In the genomic region with DNA sequence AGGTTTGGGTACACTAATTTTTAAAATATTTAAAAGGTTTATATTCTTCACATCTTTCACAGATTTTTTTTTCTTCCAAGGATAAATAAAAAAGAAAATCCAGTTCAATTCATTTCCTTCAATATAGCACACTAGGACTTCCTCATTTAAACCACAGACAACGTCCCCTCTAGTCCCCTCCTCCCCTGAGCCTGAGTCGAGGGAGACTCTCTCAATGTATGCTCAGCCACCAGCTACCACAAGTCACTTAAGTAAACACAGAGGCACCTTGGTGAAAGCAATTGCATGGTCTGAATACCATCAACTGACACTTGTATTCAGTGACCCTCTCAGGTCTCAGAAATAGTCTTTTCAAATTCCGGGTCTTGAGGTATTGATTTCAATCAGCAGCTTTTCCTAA, we compare ENCODE assay signal across 17 cellular contexts.
DNase-seq lines count a peak whose midpoint lies in the region; ATAC-seq and TF ChIP-seq lines count a peak whose summit lies in the region.
"Had no signal": no experiment of that assay in that cellular context is flagged by ENCODE, and none has a peak within 500 bp of the region (broad histone marks: within the 10 kb centered on the region; RNA-seq: fewer than 3 reads in every experiment).

No MANE protein-coding gene starts in this region.

- CTCF ChIA-PET in naive thymus-derived CD4-positive, alpha-beta T cell (lab: Charles Lee), result no interaction called here

- H3K4me3 ChIP-seq in naive thymus-derived CD4-positive, alpha-beta T cell (ENCODE audit: low read length), result no peak overlapping the region
- no peak overlapping the region for H3K4me3 ChIP-seq in upper lobe of left lung

- no peaks in the 10 kb centered on the region for H3K4me1 ChIP-seq in naive thymus-derived CD4-positive, alpha-beta T cell (ENCODE audit: control insufficient read depth in 2 of 2, insufficient read depth in 2 of 2, low read length in 2 of 2)
- no peaks in the 10 kb centered on the region for H3K4me1 ChIP-seq in upper lobe of left lung

- H3K27ac Mint-ChIP-seq in naive thymus-derived CD4-positive, alpha-beta T cell, result no peak overlapping the region
- H3K27ac Mint-ChIP-seq: activated CD4-positive, alpha-beta T cell treated with anti-CD3 and anti-CD28 coated beads, Interleukin-2, amount 10 ng/mL, durations not matched to agents 24 days and 14 days; activated naive CD4-positive, alpha-beta T cell treated with anti-CD3 and anti-CD28 coated beads, Interleukin-2, amount 50 U/mL, for 24 hours; dendritic cell treated with granulocyte-macrophage colony-stimulating factor and Interleukin-4, amounts not matched to agents 40 ng/mL and 50 ng/mL, for 4 days; nephron; stimulated activated naive CD8-positive, alpha-beta T cell treated with anti-CD3 and anti-CD28 coated beads, Interleukin-15, amount 100 ng/mL, for 72 hours had no signal

- no peak overlapping the region for H3K4me3 Mint-ChIP-seq in naive thymus-derived CD4-positive, alpha-beta T cell
- H3K4me3 Mint-ChIP-seq: activated CD4-positive, alpha-beta T cell treated with anti-CD3 and anti-CD28 coated beads, Interleukin-2, amount 10 ng/mL, durations not matched to agents 24 days and 14 days; activated naive CD4-positive, alpha-beta T cell treated with anti-CD3 and anti-CD28 coated beads, Interleukin-2, amount 50 U/mL, for 24 hours; dendritic cell treated with granulocyte-macrophage colony-stimulating factor and Interleukin-4, amounts not matched to agents 40 ng/mL and 50 ng/mL, for 4 days; nephron; stimulated activated naive CD8-positive, alpha-beta T cell treated with anti-CD3 and anti-CD28 coated beads, Interleukin-15, amount 100 ng/mL, for 72 hours had no signal

- TF ChIP-seq POLR2A in upper lobe of left lung (IDR thresholded peaks at IDR 0.05), result no peak

- TF ChIP-seq CTCF in upper lobe of left lung (IDR thresholded peaks at IDR 0.05), result no peak

- 19 to 22% methylated on average over 3 of the region's 3 CpGs for WGBS in upper lobe of left lung, 2 donors

- peak; percentile 52 for DNase-seq in SKM-1 treated with dmso at 0.1 percent for 144 hours (lab: John Stamatoyannopoulos, UW; ENCODE audit: unreplicated experiment)
- DNase-seq in SKM-1 (lab: John Stamatoyannopoulos, UW; ENCODE audit: unreplicated experiment), result no peak
- peak; percentile 38 to 58 for DNase-seq in SHP77 (lab: John Stamatoyannopoulos, UW)
- DNase-seq in naive thymus-derived CD4-positive, alpha-beta T cell, result no peak
- DNase-seq in upper lobe of left lung, result no peak
- DNase-seq: activated CD4-positive, alpha-beta T cell treated with anti-CD3 and anti-CD28 coated beads, Interleukin-2, amount 10 ng/mL, durations not matched to agents 24 days and 14 days; NCI-H1092 treated with DMSO at 0.1 percent for 48 hours; NCI-H446 treated with DMSO at 0.1 percent for 48 hours; stimulated activated naive CD8-positive, alpha-beta T cell treated with anti-CD3 and anti-CD28 coated beads, Interleukin-15, amount 100 ng/mL, for 72 hours had no signal

- POLR2A ChIA-PET in naive thymus-derived CD4-positive, alpha-beta T cell (lab: Charles Lee), result no interaction called here

- H3K27me3 Mint-ChIP-seq in naive thymus-derived CD4-positive, alpha-beta T cell, result peaks cover 4 to 10% (median 6%) of the 10 kb centered on the region in 5 donors
- H3K27me3 Mint-ChIP-seq: dendritic cell treated with granulocyte-macrophage colony-stimulating factor and Interleukin-4, amounts not matched to agents 40 ng/mL and 50 ng/mL, for 4 days had no signal

- intact Hi-C loops in naive thymus-derived CD4-positive, alpha-beta T cell (cut with micrococcal nuclease), result no loop called here

- H3K4me1 Mint-ChIP-seq in naive thymus-derived CD4-positive, alpha-beta T cell, result no peaks in the 10 kb centered on the region
- H3K4me1 Mint-ChIP-seq: activated CD4-positive, alpha-beta T cell treated with anti-CD3 and anti-CD28 coated beads, Interleukin-2, amount 10 ng/mL, durations not matched to agents 24 days and 14 days; activated naive CD4-positive, alpha-beta T cell treated with anti-CD3 and anti-CD28 coated beads, Interleukin-2, amount 50 U/mL, for 24 hours; nephron; stimulated activated naive CD8-positive, alpha-beta T cell treated with anti-CD3 and anti-CD28 coated beads, Interleukin-15, amount 100 ng/mL, for 72 hours had no signal

- no peaks in the 10 kb centered on the region for H3K36me3 Mint-ChIP-seq in naive thymus-derived CD4-positive, alpha-beta T cell
- H3K36me3 Mint-ChIP-seq: activated naive CD4-positive, alpha-beta T cell treated with anti-CD3 and anti-CD28 coated beads, Interleukin-2, amount 50 U/mL, for 24 hours had no signal

- no peaks in the 10 kb centered on the region for H3K9me3 ChIP-seq in naive thymus-derived CD4-positive, alpha-beta T cell (ENCODE audit: control insufficient read depth in 2 of 3, low read length in 3 of 3)
- H3K9me3 ChIP-seq in upper lobe of left lung, result no peaks in the 10 kb centered on the region

- peak; percentile 50 for ATAC-seq in HG03565 (IDR thresholded peaks at IDR 0.05; ENCODE audit: unreplicated experiment)
- no peak for ATAC-seq in HG03439 (IDR thresholded peaks at IDR 0.05; ENCODE audit: unreplicated experiment)
- ATAC-seq in GM18517 (IDR thresholded peaks at IDR 0.05; ENCODE audit: unreplicated experiment), result no peak
- no peak for ATAC-seq in naive thymus-derived CD4-positive, alpha-beta T cell
- no peak for ATAC-seq in upper lobe of left lung (ENCODE audit: low FRiP score in 2 of 2)
- ATAC-seq: esophagus mucosa; stimulated activated naive CD8-positive, alpha-beta T cell treated with anti-CD3 and anti-CD28 coated beads, Interleukin-15, amount 100 ng/mL, for 72 hours had no signal

- no peaks in the 10 kb centered on the region for H3K27me3 ChIP-seq in naive thymus-derived CD4-positive, alpha-beta T cell (ENCODE audit: control insufficient read depth in 2 of 2, insufficient read depth in 2 of 2, low read length in 2 of 2)
- no peaks in the 10 kb centered on the region for H3K27me3 ChIP-seq in upper lobe of left lung

- TF ChIP-seq EP300 in upper lobe of left lung (IDR thresholded peaks at IDR 0.05), result no peak

- no peak overlapping the region for H3K27ac ChIP-seq in naive thymus-derived CD4-positive, alpha-beta T cell (ENCODE audit: low read depth, low read length)
- no peak overlapping the region for H3K27ac ChIP-seq in upper lobe of left lung
- H3K27ac ChIP-seq: RWPE1 had no signal

- H3K36me3 ChIP-seq in naive thymus-derived CD4-positive, alpha-beta T cell (ENCODE audit: control insufficient read depth in 2 of 3, insufficient read depth in 3 of 3, low read length in 3 of 3), result no peaks in the 10 kb centered on the region
- no peaks in the 10 kb centered on the region for H3K36me3 ChIP-seq in upper lobe of left lung

- H3K9me3 Mint-ChIP-seq in naive thymus-derived CD4-positive, alpha-beta T cell, result peaks cover 0 to 1% (median 0%) of the 10 kb centered on the region in 11 donors
- H3K9me3 Mint-ChIP-seq: activated CD4-positive, alpha-beta T cell treated with anti-CD3 and anti-CD28 coated beads, Interleukin-2, amount 10 ng/mL, durations not matched to agents 24 days and 14 days; activated naive CD4-positive, alpha-beta T cell treated with anti-CD3 and anti-CD28 coated beads, Interleukin-2, amount 50 U/mL, for 24 hours; dendritic cell treated with granulocyte-macrophage colony-stimulating factor and Interleukin-4, amounts not matched to agents 40 ng/mL and 50 ng/mL, for 4 days; nephron; stimulated activated naive CD8-positive, alpha-beta T cell treated with anti-CD3 and anti-CD28 coated beads, Interleukin-15, amount 100 ng/mL, for 72 hours had no signal

Comparison
In these comparisons a context has a peak if more than half of its experiments do, and no peak if none do; other contexts are left out.
1. DNase-seq: peak in SKM-1 treated with dmso at 0.1 percent for 144 hours (single experiment) and SHP77 (2 of 2); none in SKM-1 (single experiment), naive thymus-derived CD4-positive, alpha-beta T cell (0 of 9) and upper lobe of left lung (0 of 2).